ENCODE assay signal across 1 cellular context in genomic region chr4:94534401-94535312, GRCh38.
TF ChIP-seq lines count a peak whose summit lies in the region.

No MANE protein-coding gene starts in this region.

TF ChIP-seq in GM12878, 131 proteins besides CTCF, POLR2A, EP300 and RAD21 (continued from another document):
- TF ChIP-seq RELB (IDR thresholded peaks at IDR 0.05; ENCODE audit: low read depth) = 0 out of 2 replicates have a peak, but pooled peaks have one; percentile 48
- peak; percentile 63 for TF ChIP-seq RUNX3 (IDR thresholded peaks at IDR 0.05; ENCODE audit: low read length)
